8 cellular contexts compared by ENCODE assay signal in genomic region chr12:118404876-118405521, GRCh38. TPM values are rescaled to one million over a fixed set of nuclear protein-coding genes. Genes with fewer than 3 reads are reported as not detected.
DNase-seq lines count a peak whose midpoint lies in the region; ATAC-seq and TF ChIP-seq lines count a peak whose summit lies in the region.

No MANE protein-coding gene starts in this region.

- no peak overlapping the region for H3K4me3 ChIP-seq in BJ (ENCODE audit: low read depth, low read length)

- ATAC-seq in GM21619 (IDR thresholded peaks at IDR 0.05; ENCODE audit: unreplicated experiment) = peak; percentile 64
- no peak for ATAC-seq in GM19324 (IDR thresholded peaks at IDR 0.05; ENCODE audit: low FRiP score, unreplicated experiment)

- DNase-seq in BJ (ENCODE audit: low read depth) = peak; percentile 6
- DNase-seq in NCI-H2196 treated with DMSO at 0.1 percent for 48 hours (lab: John Stamatoyannopoulos, UW; ENCODE audit: unreplicated experiment) = peak; percentile 34
- DNase-seq in activated CD4-positive, alpha-beta T cell treated with anti-CD3 and anti-CD28 coated beads for 48 hours = peak; percentile 77
- peak; percentile 38 to 72 for DNase-seq in dermis microvascular lymphatic vessel endothelial cell (ENCODE audit: low read depth in 2 of 2)
- DNase-seq in lung microvascular endothelial cell (ENCODE audit: low read depth in 2 of 2) = peak; percentile 72 to 81
- peak; percentile 8 to 11 for DNase-seq in stimulated activated CD8-positive, alpha-beta memory T cell treated with anti-CD3 and anti-CD28 coated beads, Interleukin-4, amount 100 ng/mL, for 4 hours (ENCODE audit: low read depth in 2 of 2, low spot score in 1 of 2)

- POLR2A ChIA-PET in BJ (lab: Charles Lee) = no interaction called here

- CTCF ChIA-PET in BJ (lab: Yijun Ruan, JAX) = interaction anchor here (0.6 to 4.3 kb wide), 21 partner anchors 9 to 1142 kb away, joined by 3 to 26 read pairs (median 4); partner anchors contain the start of gene SUDS3

- H3K36me3 ChIP-seq in BJ (ENCODE audit: control insufficient read depth, insufficient read depth, low read length) = peaks cover 10% of the 10 kb centered on the region

- H3K27me3 ChIP-seq in BJ (ENCODE audit: control insufficient read depth, insufficient read depth, low read length) = no peaks in the 10 kb centered on the region

- peak; percentile 73 for TF ChIP-seq CTCF in BJ (IDR thresholded peaks at IDR 0.05; ENCODE audit: insufficient read depth, low read depth, low read length)

RNA-seq across cellular contexts. Expression of gene SUDS3, which starts 28.6 kb away (rescaled TPM):
- 16.2 and 22.8 TPM in 2 replicates for polyA plus RNA-seq in BJ (2011; rRNA removed)
- polyA minus RNA-seq in BJ (2011; rRNA and poly(A)+ RNA removed) = 15.2 and 16.0 TPM in 2 replicates
- 23.3 and 25.0 TPM in 2 replicates for total RNA-seq in dermis microvascular lymphatic vessel endothelial cell
- 18.3 and 26.2 TPM in 2 replicates for total RNA-seq in lung microvascular endothelial cell

RNA-seq across cellular contexts. Expression of gene TAOK3, which starts 32.3 kb away (rescaled TPM):
- 18.3 and 23.5 TPM in 2 replicates for polyA plus RNA-seq in BJ (2011; rRNA removed)
- polyA minus RNA-seq in BJ (2011; rRNA and poly(A)+ RNA removed) = 26.4 and 32.4 TPM in 2 replicates
- total RNA-seq in dermis microvascular lymphatic vessel endothelial cell = 15.3 and 16.7 TPM in 2 replicates
- 13.5 and 13.7 TPM in 2 replicates for total RNA-seq in lung microvascular endothelial cell

Comparison
In these comparisons a context has a peak if more than half of its experiments do, and no peak if none do; other contexts are left out.
1. DNase-seq: peak in every context shown above with its lines; median percentile 77 in activated CD4-positive, alpha-beta T cell treated with anti-CD3 and anti-CD28 coated beads for 48 hours; 76 in lung microvascular endothelial cell; 55 in dermis microvascular lymphatic vessel endothelial cell; 34 in NCI-H2196 treated with DMSO at 0.1 percent for 48 hours; 10 in stimulated activated CD8-positive, alpha-beta memory T cell treated with anti-CD3 and anti-CD28 coated beads, Interleukin-4, amount 100 ng/mL, for 4 hours; 6 in BJ.